Comparison of ENCODE assay signal across 8 cellular contexts in the genomic region with DNA sequence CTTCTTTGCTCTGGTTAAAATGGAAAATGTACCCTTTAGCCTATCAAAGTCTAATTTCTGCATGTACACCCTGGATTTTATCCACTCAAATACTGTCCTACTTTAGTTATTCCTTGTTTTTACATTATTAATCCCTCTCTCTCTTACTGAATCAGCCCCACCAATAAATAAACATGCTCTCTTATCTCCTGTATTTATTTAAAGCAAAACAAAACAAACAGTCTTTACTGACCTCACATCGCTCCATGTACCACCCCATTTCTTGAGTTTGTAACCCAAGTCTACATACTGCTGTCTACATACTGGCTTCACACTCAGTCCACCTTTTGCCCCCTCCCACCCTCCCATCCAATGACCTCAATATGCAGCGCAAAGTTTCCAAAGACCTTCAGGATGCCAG.
"Had no signal": no experiment of that assay in that cellular context is flagged by ENCODE, and none has a peak within 500 bp of the region (broad histone marks: within the 10 kb centered on the region; RNA-seq: fewer than 3 reads in every experiment).

No MANE protein-coding gene starts in this region.

- ATAC-seq: GM12878 had no signal

- H3K4me3 ChIP-seq: GM12878 had no signal

- DNase-seq: GDM1, GF-D8 had no signal

- FAIRE-seq: G401.6, GM12878, GM12891, GM12892, GM18507, GM19239 had no signal
